Comparison of ENCODE assay signal across 12 cellular contexts in genomic region chr6:6588924-6589696, GRCh38.
DNase-seq lines count a peak whose midpoint lies in the region; ATAC-seq lines count a peak whose summit lies in the region.
"Had no signal": no experiment of that assay in that cellular context is flagged by ENCODE, and none has a peak within 500 bp of the region (broad histone marks: within the 10 kb centered on the region; RNA-seq: fewer than 3 reads in every experiment).

No MANE protein-coding gene starts in this region.

- no peaks in the 10 kb centered on the region for H3K27me3 Mint-ChIP-seq in T-helper 1 cell treated with Interleukin-12 subunit alpha and Interleukin-12 subunit beta and Interleukin-4 antibody, amounts not matched to agents 30 μg/mL and 1 μg/mL, for 36 hours (ENCODE audit: low read depth)
- no peaks in the 10 kb centered on the region for H3K27me3 Mint-ChIP-seq in stimulated activated naive CD8-positive, alpha-beta T cell treated with anti-CD3 and anti-CD28 coated beads, Interleukin-15, Interleukin-2, amounts not matched to agents 100 ng/mL and 50 ng/mL, for 24 hours

- H3K36me3 Mint-ChIP-seq in T-helper 1 cell treated with Interleukin-12 subunit alpha and Interleukin-12 subunit beta and Interleukin-4 antibody, amounts not matched to agents 30 μg/mL and 1 μg/mL, for 36 hours (ENCODE audit: low read depth), result peaks cover 26% of the 10 kb centered on the region
- H3K36me3 Mint-ChIP-seq in stimulated activated naive CD8-positive, alpha-beta T cell treated with anti-CD3 and anti-CD28 coated beads, Interleukin-15, Interleukin-2, amounts not matched to agents 100 ng/mL and 50 ng/mL, for 24 hours (ENCODE audit: low read depth), result no peaks in the 10 kb centered on the region

- peaks cover 0 to 16% of the 10 kb centered on the region in 2 donors for H3K4me1 ChIP-seq in duodenal mucosa (ENCODE audit: control insufficient read depth in 1 of 2, insufficient read depth in 2 of 2, low read length in 2 of 2)

- peak overlapping the region; percentile 56 for H3K4me3 Mint-ChIP-seq in T-helper 1 cell treated with Interleukin-12 subunit alpha and Interleukin-12 subunit beta and Interleukin-4 antibody, amounts not matched to agents 30 μg/mL and 1 μg/mL, for 36 hours
- H3K4me3 Mint-ChIP-seq in stimulated activated naive CD8-positive, alpha-beta T cell treated with anti-CD3 and anti-CD28 coated beads, Interleukin-15, Interleukin-2, amounts not matched to agents 100 ng/mL and 50 ng/mL, for 24 hours, result peak overlapping the region; percentile 70

- peak overlapping the region; percentile 18 to 33 for H3K4me3 ChIP-seq in duodenal mucosa (ENCODE audit: low read depth in 1 of 2, low read length in 2 of 2)
- H3K4me3 ChIP-seq: suprapubic skin had no signal

- H3K9me3 Mint-ChIP-seq in T-helper 1 cell treated with Interleukin-12 subunit alpha and Interleukin-12 subunit beta and Interleukin-4 antibody, amounts not matched to agents 30 μg/mL and 1 μg/mL, for 36 hours, result peaks cover 3% of the 10 kb centered on the region
- H3K9me3 Mint-ChIP-seq in stimulated activated naive CD8-positive, alpha-beta T cell treated with anti-CD3 and anti-CD28 coated beads, Interleukin-15, Interleukin-2, amounts not matched to agents 100 ng/mL and 50 ng/mL, for 24 hours, result no peaks in the 10 kb centered on the region

- H3K27ac Mint-ChIP-seq in T-helper 1 cell treated with Interleukin-12 subunit alpha and Interleukin-12 subunit beta and Interleukin-4 antibody, amounts not matched to agents 30 μg/mL and 1 μg/mL, for 36 hours, result peak overlapping the region; percentile 81
- peak overlapping the region; percentile 83 for H3K27ac Mint-ChIP-seq in stimulated activated naive CD8-positive, alpha-beta T cell treated with anti-CD3 and anti-CD28 coated beads, Interleukin-15, Interleukin-2, amounts not matched to agents 100 ng/mL and 50 ng/mL, for 24 hours

- H3K27ac ChIP-seq in duodenal mucosa (ENCODE audit: low read depth, low read length), result no peak overlapping the region
- H3K27ac ChIP-seq: suprapubic skin, WERI-Rb-1 had no signal

- peaks cover 65% of the 10 kb centered on the region for H3K4me1 Mint-ChIP-seq in T-helper 1 cell treated with Interleukin-12 subunit alpha and Interleukin-12 subunit beta and Interleukin-4 antibody, amounts not matched to agents 30 μg/mL and 1 μg/mL, for 36 hours (ENCODE audit: low read depth)
- peaks cover 67% of the 10 kb centered on the region for H3K4me1 Mint-ChIP-seq in stimulated activated naive CD8-positive, alpha-beta T cell treated with anti-CD3 and anti-CD28 coated beads, Interleukin-15, Interleukin-2, amounts not matched to agents 100 ng/mL and 50 ng/mL, for 24 hours (ENCODE audit: low read depth)

- peaks cover 0 to 3% of the 10 kb centered on the region in 2 donors for H3K27me3 ChIP-seq in duodenal mucosa (ENCODE audit: control insufficient read depth in 1 of 2, insufficient read depth in 2 of 2, low read length in 2 of 2)
- H3K27me3 ChIP-seq: suprapubic skin had no signal

- ATAC-seq in GM19023 (IDR thresholded peaks at IDR 0.05; ENCODE audit: unreplicated experiment), result no peak

- H3K36me3 ChIP-seq in duodenal mucosa (ENCODE audit: control insufficient read depth in 1 of 2, insufficient read depth in 2 of 2, low read length in 2 of 2), result no peaks in the 10 kb centered on the region
- H3K36me3 ChIP-seq: suprapubic skin, WERI-Rb-1 had no signal

- H3K9me3 ChIP-seq in duodenal mucosa (ENCODE audit: control insufficient read depth in 1 of 2, low read length in 2 of 2), result no peaks in the 10 kb centered on the region
- H3K9me3 ChIP-seq: suprapubic skin had no signal

- no peak overlapping the region for H3K9ac ChIP-seq in duodenal mucosa (ENCODE audit: low read depth in 1 of 2, low read length in 2 of 2)

- DNase-seq in T-helper 1 cell (no peak), NOMO-1 treated with DMSO at 0.1 percent for 48 hours (lab: John Stamatoyannopoulos, UW; ENCODE audit: unreplicated experiment) (peak; percentile 58), HK-2 (ENCODE audit: unreplicated experiment) (no peak)
- no peak for DNase-seq in activated effector memory CD4-positive, alpha-beta T cell treated with Interleukin-2 at 50 U/mL for 16 hours
- DNase-seq: NCI-H748 treated with DMSO at 0.1 percent for 48 hours; stimulated activated CD4-positive, alpha-beta T cell treated with anti-CD3 and anti-CD28 coated beads, Interleukin-12 subunit alpha, Interleukin-12 subunit beta, amount 100 ng/mL, for 4 hours; WERI-Rb-1 had no signal
